Comparison of ENCODE assay signal across 23 cellular contexts in genomic region chr2:142819411-142819810, GRCh38. TPM values are rescaled to one million over a fixed set of nuclear protein-coding genes. Genes with fewer than 3 reads are reported as not detected.
DNase-seq lines count a peak whose midpoint lies in the region; FAIRE-seq and TF ChIP-seq lines count a peak whose summit lies in the region.
"Had no signal": no experiment of that assay in that cellular context is flagged by ENCODE, and none has a peak within 500 bp of the region (broad histone marks: within the 10 kb centered on the region; RNA-seq: fewer than 3 reads in every experiment).

No MANE protein-coding gene starts in this region.

- H3K36me3 Mint-ChIP-seq in nephron (ENCODE audit: low read depth) = no peaks in the 10 kb centered on the region
- H3K36me3 Mint-ChIP-seq: CD4-positive, CD25-positive, alpha-beta regulatory T cell; IgD-negative memory B cell had no signal

- no peaks in the 10 kb centered on the region for H3K27me3 ChIP-seq in A673 (replicated peaks; ENCODE audit: insufficient read depth, low read depth, low read length, poor library complexity)
- H3K27me3 ChIP-seq: BLaER1, SJCRH30 had no signal

- no peaks in the 10 kb centered on the region for H3K36me3 ChIP-seq in A673 (ENCODE audit: insufficient read depth, low read length, poor library complexity, severe bottlenecking)
- H3K36me3 ChIP-seq: BLaER1, SJCRH30 had no signal

- no peaks in the 10 kb centered on the region for H3K9me3 ChIP-seq in A673 (ENCODE audit: low read depth, low read length, poor library complexity, severe bottlenecking)
- H3K9me3 ChIP-seq: BLaER1, SJCRH30 had no signal

- in situ Hi-C loops in astrocyte of the spinal cord (cut with HindIII; ENCODE audit: low sequenced_read_pairs) = no loop called here

- H3K27ac ChIP-seq in A673 (ENCODE audit: low read depth, low read length, poor library complexity, severe bottlenecking) = no peak overlapping the region
- H3K27ac ChIP-seq: BLaER1, SJCRH30 had no signal

- peaks cover 26% of the 10 kb centered on the region for H3K4me1 Mint-ChIP-seq in nephron
- H3K4me1 Mint-ChIP-seq: CD4-positive, CD25-positive, alpha-beta regulatory T cell; IgD-negative memory B cell had no signal

- no peaks in the 10 kb centered on the region for H3K4me1 ChIP-seq in A673 (ENCODE audit: insufficient read depth, low read length, poor library complexity, severe bottlenecking)
- H3K4me1 ChIP-seq: BLaER1, SJCRH30 had no signal

- TF ChIP-seq CTCF in astrocyte of the spinal cord (IDR thresholded peaks at IDR 0.05; ENCODE audit: low read depth, low read length) (no peak), nephron (IDR thresholded peaks at IDR 0.05; ENCODE audit: unreplicated experiment in 3 of 3) (no peak), A673 (conservative IDR thresholded peaks at IDR 0.05; ENCODE audit: low read depth, low read length) (no peak)

- CTCF ChIA-PET in A673 (lab: Charles Lee) = no interaction called here

- POLR2A ChIA-PET in A673 (lab: Charles Lee; ENCODE audit: low non-redundant PET) = no interaction called here

- H3K27me3 Mint-ChIP-seq in nephron (ENCODE audit: low read depth) = no peaks in the 10 kb centered on the region
- H3K27me3 Mint-ChIP-seq: CD4-positive, CD25-positive, alpha-beta regulatory T cell; IgD-negative memory B cell had no signal

- no TSS peak for BruUV-seq in A673 (replicated peaks; lab: Mats Ljungman, UMichigan)

- FAIRE-seq in RCC 7860 (lab: Jason Lieb, UNC) = peak; percentile 32
- FAIRE-seq: GM18507 had no signal

- no peaks in the 10 kb centered on the region for H3K9me3 Mint-ChIP-seq in nephron

- intact Hi-C loops in A673 (cut with micrococcal nuclease; ENCODE audit: unreplicated experiment) = no loop called here

- DNase-seq in RCC 7860 (ENCODE audit: low spot score) (peak; percentile 17), astrocyte of the spinal cord (ENCODE audit: low read depth, low spot score) (peak; percentile 4), kidney glomerular epithelial cell (lab: John Stamatoyannopoulos, UW) (peak; percentile 85), KG1 (lab: John Stamatoyannopoulos, UW) (no peak), A673 (ENCODE audit: low spot score) (no peak), NCI-H1092 treated with DMSO at 0.1 percent for 48 hours (lab: John Stamatoyannopoulos, UW) (no peak)
- no peak for DNase-seq in activated effector memory CD4-positive, alpha-beta T cell treated with anti-CD3 and anti-CD28 coated beads, Interleukin-2, amount 50 U/mL, for 16 hours
- DNase-seq: CD4-positive, CD25-positive, alpha-beta regulatory T cell; DMS153; Karpas-422; NCI-H1417; NCI-H1694; NCI-H2029 treated with DMSO at 0.1 percent for 48 hours; NCI-H446 treated with DMSO at 0.1 percent for 48 hours; NCI-H526; NCI-H82; NK-92 treated with Interleukin-12 subunit alpha and Interleukin-12 subunit beta, amount 100 ng/mL, for 24 hours; PC-3; SJCRH30 had no signal

- H3K4me3 Mint-ChIP-seq in nephron = no peak overlapping the region
- H3K4me3 Mint-ChIP-seq: CD4-positive, CD25-positive, alpha-beta regulatory T cell; IgD-negative memory B cell had no signal

- H3K4me3 ChIP-seq in astrocyte of the spinal cord (ENCODE audit: low read depth, low read length) (no peak overlapping the region), A673 (ENCODE audit: low read depth, low read length, poor library complexity, severe bottlenecking) (no peak overlapping the region)
- H3K4me3 ChIP-seq: BLaER1, SJCRH30 had no signal

- peak overlapping the region; percentile 65 to 91 (median 65) for H3K27ac Mint-ChIP-seq in nephron
- H3K27ac Mint-ChIP-seq: CD4-positive, CD25-positive, alpha-beta regulatory T cell had no signal

RNA-seq across cellular contexts. Expression of gene KYNU, which starts 58.1 kb away (rescaled TPM):
- total RNA-seq in A673 (2021) = 0.44 and 2.5 TPM in 2 replicates
- total RNA-seq: CD4-positive, CD25-positive, alpha-beta regulatory T cell had no signal

Comparison
In these comparisons a context has a peak if more than half of its experiments do, and no peak if none do; other contexts are left out.
1. DNase-seq: peak in RCC 7860 (single experiment), astrocyte of the spinal cord (single experiment) and kidney glomerular epithelial cell (single experiment); none in KG1 (single experiment), activated effector memory CD4-positive, alpha-beta T cell treated with anti-CD3 and anti-CD28 coated beads, Interleukin-2, amount 50 U/mL, for 16 hours (single experiment), A673 (single experiment) and NCI-H1092 treated with DMSO at 0.1 percent for 48 hours (single experiment).